In the genomic region with DNA sequence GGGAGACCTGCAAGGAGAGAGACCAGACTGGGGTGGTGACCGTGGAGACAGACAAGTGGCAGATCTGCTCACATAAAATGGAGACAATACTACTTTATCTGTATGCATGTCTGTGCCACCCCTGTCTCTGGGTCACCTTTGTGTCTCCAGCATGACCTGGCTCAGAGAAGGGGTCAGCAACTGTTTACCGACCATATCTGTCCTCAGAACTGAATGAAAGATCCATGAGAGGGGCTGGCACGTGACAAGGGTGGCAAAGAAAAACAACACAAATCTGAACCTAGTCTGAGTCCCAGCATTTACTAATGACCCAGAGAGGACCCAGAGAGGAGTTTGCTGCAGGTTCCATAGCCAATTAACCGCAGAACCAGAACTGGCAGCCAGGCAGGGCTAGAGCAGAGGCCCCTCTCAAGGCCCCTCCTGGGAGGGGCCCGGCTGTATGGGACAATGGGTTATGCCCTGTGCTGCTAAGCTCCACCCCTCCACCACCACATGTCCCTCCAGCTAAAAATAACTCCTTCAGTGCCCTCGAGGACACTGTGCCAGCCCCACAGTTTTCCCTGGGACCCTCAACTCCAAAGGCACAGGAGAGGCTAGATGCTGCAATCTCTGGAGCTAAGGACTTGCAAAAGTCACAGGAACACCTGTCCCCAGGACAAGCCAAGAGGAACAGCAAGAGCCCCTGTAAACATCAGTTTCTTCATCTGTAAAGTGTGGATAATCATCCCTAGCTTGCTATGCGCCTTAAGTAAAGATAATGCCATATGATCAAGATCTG, we compare ENCODE assay signal across 8 cellular contexts. TPM values are rescaled to one million over a fixed set of nuclear protein-coding genes. Genes with fewer than 3 reads are reported as not detected.
DNase-seq lines count a peak whose midpoint lies in the region; ATAC-seq and TF ChIP-seq lines count a peak whose summit lies in the region.

No MANE protein-coding gene starts in this region.

- H3K27me3 ChIP-seq in A673 (replicated peaks; ENCODE audit: insufficient read depth, low read depth, low read length, poor library complexity) (no peaks in the 10 kb centered on the region), vagina (no peaks in the 10 kb centered on the region), stomach (no peaks in the 10 kb centered on the region)

- peaks cover 15% of the 10 kb centered on the region for H3K4me1 ChIP-seq in A673 (ENCODE audit: insufficient read depth, low read length, poor library complexity, severe bottlenecking)
- H3K4me1 ChIP-seq in vagina, result peaks cover 22% of the 10 kb centered on the region
- peaks cover 19 to 39% (median 28%) of the 10 kb centered on the region in 4 donors for H3K4me1 ChIP-seq in stomach

- DNase-seq in A673 (ENCODE audit: low spot score) (no peak), GM13976 (ENCODE audit: low spot score) (peak; percentile 11), RWPE1 (ENCODE audit: low spot score) (no peak), left ventricle myocardium superior (peak; percentile 43), OCI-M2 (lab: John Stamatoyannopoulos, UW; ENCODE audit: unreplicated experiment) (no peak), putamen (ENCODE audit: low spot score) (no peak), vagina (ENCODE audit: extremely low spot score in 2 of 2) (no peak), stomach (no peak)

- TF ChIP-seq EP300 in stomach (IDR thresholded peaks at IDR 0.05), result no peak

- no TSS peak for BruUV-seq in A673 (replicated peaks; lab: Mats Ljungman, UMichigan)

- in situ Hi-C loops in GM13976 (cut with MboI; ENCODE audit: low sequenced_read_pairs, unreplicated experiment), result no loop called here

- CTCF ChIA-PET in A673 (lab: Charles Lee), result interaction anchor here (2.4 kb wide), 1 partner anchor 12 kb away, joined by 9 read pairs; no protein-coding TSS in a partner anchor
- CTCF ChIA-PET in RWPE1 (lab: Yijun Ruan, JAX), result interaction anchor here (1.9 kb wide), 1 partner anchor 222 kb away, joined by 5 read pairs; no protein-coding TSS in a partner anchor

- peak overlapping the region; percentile 50 for H3K27ac ChIP-seq in A673 (ENCODE audit: low read depth, low read length, poor library complexity, severe bottlenecking)
- H3K27ac ChIP-seq in RWPE1, result peak overlapping the region; percentile 59
- no peak overlapping the region for H3K27ac ChIP-seq in vagina
- H3K27ac ChIP-seq in stomach, result peak overlapping the region in 1 of 5 donors; percentile 5

- peak; percentile 33 for ATAC-seq in left ventricle myocardium superior

- WGBS in stomach, 5 donors, result 29 to 51% (median 42%) methylated on average over 7 of the region's 7 CpGs

- H3K9me3 ChIP-seq in A673 (ENCODE audit: low read depth, low read length, poor library complexity, severe bottlenecking), result no peaks in the 10 kb centered on the region
- H3K9me3 ChIP-seq in vagina, result no peaks in the 10 kb centered on the region
- no peaks in the 10 kb centered on the region for H3K9me3 ChIP-seq in stomach

- H3K36me3 ChIP-seq in A673 (ENCODE audit: insufficient read depth, low read length, poor library complexity, severe bottlenecking) (no peaks in the 10 kb centered on the region), vagina (no peaks in the 10 kb centered on the region), stomach (no peaks in the 10 kb centered on the region)

- POLR2A ChIA-PET in A673 (lab: Charles Lee; ENCODE audit: low non-redundant PET) (no interaction called here), RWPE1 (lab: Yijun Ruan, JAX; ENCODE audit: low non-redundant PET) (interaction anchor here (0.6 kb wide), 1 partner anchor 43 kb away, joined by 3 read pairs; no protein-coding TSS in a partner anchor)

- no peak for TF ChIP-seq CTCF in A673 (conservative IDR thresholded peaks at IDR 0.05; ENCODE audit: low read depth, low read length)
- TF ChIP-seq CTCF in GM13976 (IDR thresholded peaks at IDR 0.05; ENCODE audit: borderline replicate concordance, control extremely low read depth, extremely low read depth, insufficient read depth, missing control alignments), result no peak
- no peak for TF ChIP-seq CTCF in RWPE1 (conservative IDR thresholded peaks at IDR 0.05; ENCODE audit: low read depth)
- TF ChIP-seq CTCF in vagina (IDR thresholded peaks at IDR 0.05), result no peak
- TF ChIP-seq CTCF in stomach (IDR thresholded peaks at IDR 0.05), result no peak

- H3K4me3 ChIP-seq in A673 (ENCODE audit: low read depth, low read length, poor library complexity, severe bottlenecking) (peak overlapping the region; percentile 69), vagina (no peak overlapping the region), stomach (peak overlapping the region in 1 of 4 donors; percentile 78)

- TF ChIP-seq POLR2A in vagina (IDR thresholded peaks at IDR 0.05), result no peak
- TF ChIP-seq POLR2A in stomach (IDR thresholded peaks at IDR 0.05), result no peak

- intact Hi-C loops in A673 (cut with micrococcal nuclease; ENCODE audit: unreplicated experiment), result loop anchor here (5.0 kb wide), 2 partner anchors 109 to 216 kb away; partner anchors contain the start of gene DYNLRB1
- intact Hi-C loops in left ventricle myocardium superior (cut with micrococcal nuclease), result no loop called here
- intact Hi-C loops in vagina (cut with DNase I), result no loop called here
- intact Hi-C loops in stomach (cut with DNase I; ENCODE audit: low total_unique reads), result no loop called here

RNA-seq across cellular contexts. Expression of gene AHCY, which starts 2.2 kb away (rescaled TPM):
- total RNA-seq in A673 (2021) (284 and 292 TPM in 2 replicates), left ventricle myocardium superior (60.2 TPM), vagina (98.2 TPM), stomach (100 to 1,000 TPM in 2 of 5 donors, 10 to 100 TPM in 3; 32.7 to 126 (median 88.8) TPM)
- polyA plus RNA-seq in stomach, result 10 to 100 TPM; 90.0 to 96.7 (median 91.7) TPM

RNA-seq across cellular contexts. Expression of gene ASIP, which starts 59.8 kb away (rescaled TPM):
- total RNA-seq in A673 (2021), result 0.74 TPM in 1 of 2 replicates, not detected in the other
- total RNA-seq in left ventricle myocardium superior, result 9.5 TPM
- not detected for total RNA-seq in vagina
- not detected for total RNA-seq in stomach
- polyA plus RNA-seq in stomach, result 1 to 10 TPM in 1 of 3 donors, under 1 TPM in 1, not detected in 1; 0.35 to 1.1 TPM

Comparison
In these comparisons a context has a peak if more than half of its experiments do, and no peak if none do; other contexts are left out.
1. DNase-seq: peak in GM13976 (single experiment) and left ventricle myocardium superior (single experiment); none in A673 (single experiment), RWPE1 (single experiment), OCI-M2 (single experiment), putamen (single experiment), vagina (0 of 2) and stomach (single experiment).